In the genomic region with DNA sequence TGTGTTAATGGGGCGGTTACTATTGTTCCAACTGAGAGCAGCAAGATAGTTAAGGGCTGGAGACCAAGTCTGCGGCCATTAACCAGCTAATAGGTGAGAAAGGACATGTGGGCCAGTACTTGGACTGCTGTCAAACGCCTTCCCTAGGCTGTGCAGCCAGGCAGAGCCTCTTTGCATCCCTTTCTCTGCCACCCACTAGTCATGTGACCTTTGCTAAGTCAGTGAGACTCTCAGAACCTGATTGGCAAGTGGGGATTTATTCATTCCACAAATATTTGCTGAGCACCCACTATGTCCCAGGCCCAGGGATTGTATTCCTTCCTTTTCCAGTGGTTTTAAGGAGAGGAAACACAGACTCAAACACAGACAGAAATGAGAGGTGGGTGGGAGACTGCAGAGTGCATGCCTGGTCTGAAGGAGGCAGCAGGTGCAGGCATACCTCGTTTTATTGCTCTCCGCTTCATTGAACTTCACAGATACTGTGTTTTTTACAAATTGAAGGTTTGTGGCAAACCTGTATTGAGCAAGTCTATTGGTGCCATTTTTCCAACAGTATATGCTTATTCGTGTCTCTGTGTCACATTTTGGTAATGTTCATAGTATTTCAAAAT, we compare ENCODE assay signal across 11 cellular contexts.
DNase-seq lines count a peak whose midpoint lies in the region; ATAC-seq and TF ChIP-seq lines count a peak whose summit lies in the region.
"Had no signal": no experiment of that assay in that cellular context is flagged by ENCODE, and none has a peak within 500 bp of the region (broad histone marks: within the 10 kb centered on the region; RNA-seq: fewer than 3 reads in every experiment).

No MANE protein-coding gene starts in this region.

- no peaks in the 10 kb centered on the region for H3K4me1 ChIP-seq in RWPE2 (ENCODE audit: insufficient read depth, poor library complexity, severe bottlenecking)
- H3K4me1 ChIP-seq: ascending aorta, esophagus squamous epithelium had no signal

- intact Hi-C loops in posterior cingulate gyrus (cut with DNase I), result no loop called here

- no peaks in the 10 kb centered on the region for H3K9me3 ChIP-seq in RWPE2 (ENCODE audit: severe bottlenecking)
- H3K9me3 ChIP-seq: ascending aorta, esophagus squamous epithelium had no signal

- H3K4me3 ChIP-seq in RWPE2 (ENCODE audit: severe bottlenecking), result no peak overlapping the region
- H3K4me3 ChIP-seq: ascending aorta, esophagus squamous epithelium had no signal

- no peaks in the 10 kb centered on the region for H3K36me3 ChIP-seq in RWPE2 (ENCODE audit: low read depth)
- H3K36me3 ChIP-seq: ascending aorta had no signal

- ATAC-seq in HG02885 (IDR thresholded peaks at IDR 0.05; ENCODE audit: poor library complexity, unreplicated experiment) (peak; percentile 63), RWPE2 (ENCODE audit: low read depth) (peak; percentile 79), HG03520 (IDR thresholded peaks at IDR 0.05; ENCODE audit: unreplicated experiment) (no peak), GM19397 (IDR thresholded peaks at IDR 0.05; ENCODE audit: unreplicated experiment) (no peak)
- ATAC-seq: left lobe of liver had no signal

- no peak for DNase-seq in RWPE2 (ENCODE audit: low spot score)
- peak; percentile 5 for DNase-seq in myocyte (ENCODE audit: low read depth)
- DNase-seq in posterior cingulate gyrus, result no peak
- no peak for DNase-seq in activated CD4-positive, alpha-beta T cell treated with anti-CD3 and anti-CD28 coated beads, Interleukin-2, amount 50 U/mL, for 48 hours
- DNase-seq: esophagus squamous epithelium had no signal

- H3K27me3 ChIP-seq in RWPE2 (ENCODE audit: insufficient read depth, poor library complexity, severe bottlenecking), result no peaks in the 10 kb centered on the region
- H3K27me3 ChIP-seq: ascending aorta, esophagus squamous epithelium had no signal

- H3K27ac ChIP-seq in RWPE2 (ENCODE audit: poor library complexity, severe bottlenecking), result no peak overlapping the region
- H3K27ac ChIP-seq: ascending aorta, esophagus squamous epithelium had no signal

- TF ChIP-seq CTCF in GM12873 (IDR thresholded peaks at IDR 0.05; ENCODE audit: insufficient read depth, low read depth, low read length, missing control alignments) (peak; percentile 19), RWPE2 (IDR thresholded peaks at IDR 0.05; ENCODE audit: poor library complexity, severe bottlenecking) (no peak)

Comparison
In these comparisons a context has a peak if more than half of its experiments do, and no peak if none do; other contexts are left out.
1. ATAC-seq: peak in HG02885 (single experiment) and RWPE2 (single experiment); none in HG03520 (single experiment) and GM19397 (single experiment).